Comparison of ENCODE assay signal across 8 cellular contexts in the genomic region with DNA sequence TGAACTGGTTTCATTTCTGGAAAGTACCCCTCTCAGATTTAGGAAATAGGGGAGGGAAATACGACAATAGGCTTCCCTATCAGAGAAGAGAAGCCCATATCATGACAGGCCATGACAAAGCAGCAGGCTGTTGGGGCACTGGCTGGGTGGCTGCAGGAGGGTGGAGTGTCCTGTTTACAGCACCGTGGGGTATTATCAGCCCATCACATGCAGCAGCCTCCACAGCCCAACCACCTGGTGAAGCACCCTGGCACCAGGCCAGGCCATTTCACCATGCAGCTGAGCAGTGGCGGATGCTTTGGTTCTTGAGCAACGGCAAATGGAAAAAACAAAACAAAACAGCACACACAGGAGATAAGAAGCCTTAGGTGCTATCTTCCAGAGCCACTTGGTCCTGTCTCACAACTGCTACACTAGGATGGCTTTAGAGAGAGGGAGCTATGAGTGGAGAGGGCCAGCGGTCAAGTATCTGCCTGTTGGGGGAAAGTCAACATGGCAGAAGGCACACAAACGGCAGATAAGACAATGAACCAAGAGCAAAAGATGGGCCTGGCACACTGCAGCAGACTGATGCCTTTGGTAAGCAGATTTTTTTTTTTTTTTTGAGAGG. TPM values are rescaled to one million over a fixed set of nuclear protein-coding genes. Genes with fewer than 3 reads are reported as not detected.
DNase-seq lines count a peak whose midpoint lies in the region; ATAC-seq and TF ChIP-seq lines count a peak whose summit lies in the region.

No MANE protein-coding gene starts in this region.

- H3K9me3 Mint-ChIP-seq in CD14-positive monocyte: no peaks in the 10 kb centered on the region
- no peaks in the 10 kb centered on the region for H3K9me3 Mint-ChIP-seq in GM23338
- H3K9me3 Mint-ChIP-seq in osteocyte (ENCODE audit: unreplicated experiment): no peaks in the 10 kb centered on the region

- no peak overlapping the region for H3K4me2 ChIP-seq in GM23338

- H3K4me3 ChIP-seq in GM23338 (no peak overlapping the region), urinary bladder (ENCODE audit: low read depth, low read length) (no peak overlapping the region)

- ATAC-seq in GM23338: no peak

- no peak for TF ChIP-seq CTCF in CD14-positive monocyte (IDR thresholded peaks at IDR 0.05)
- TF ChIP-seq CTCF in GM23338 (conservative IDR thresholded peaks at IDR 0.05; ENCODE audit: low read depth in 2 of 2): no peak
- no peak for TF ChIP-seq CTCF in osteocyte (IDR thresholded peaks at IDR 0.05)

- no peaks in the 10 kb centered on the region for H3K4me1 ChIP-seq in GM23338 (ENCODE audit: insufficient read depth)
- peaks cover 9% of the 10 kb centered on the region for H3K4me1 ChIP-seq in urinary bladder (ENCODE audit: insufficient read depth)

- H3K27me3 Mint-ChIP-seq in CD14-positive monocyte (ENCODE audit: low read depth in 3 of 3) (peaks cover 0 to 3% (median 2%) of the 10 kb centered on the region in 3 donors), GM23338 (ENCODE audit: insufficient read depth, low read depth, poor library complexity) (no peaks in the 10 kb centered on the region), osteocyte (ENCODE audit: unreplicated experiment) (peaks cover 12% of the 10 kb centered on the region)

- WGBS in urinary bladder: 37% methylated on average over 6 of the region's 6 CpGs

- H3K27ac Mint-ChIP-seq in CD14-positive monocyte (peak overlapping the region; percentile 98 to 100 (median 99)), GM23338 (peak overlapping the region; percentile 68), osteocyte (ENCODE audit: unreplicated experiment) (no peak overlapping the region)

- H3K4me1 Mint-ChIP-seq in CD14-positive monocyte (peaks cover 84% of the 10 kb centered on the region), GM23338 (no peaks in the 10 kb centered on the region; the same call in 2 of the 3 replicates), osteocyte (ENCODE audit: unreplicated experiment) (no peaks in the 10 kb centered on the region)

- peak; percentile 91 for DNase-seq in CD14-positive monocyte (ENCODE audit: low spot score)
- DNase-seq in GM23338 (ENCODE audit: low spot score): no peak
- peak; percentile 65 for DNase-seq in NCI-H2196 treated with DMSO at 0.1 percent for 48 hours (lab: John Stamatoyannopoulos, UW; ENCODE audit: unreplicated experiment)
- peak; percentile 59 to 74 for DNase-seq in activated CD4-positive, alpha-beta T cell treated with anti-CD3 and anti-CD28 coated beads, Interleukin-2, amount 50 U/mL, for 24 hours (ENCODE audit: low read depth in 1 of 2, low spot score in 1 of 2)
- peak; percentile 97 for DNase-seq in effector CD4-positive, alpha-beta T cell
- DNase-seq in pons (ENCODE audit: low spot score): peak; percentile 41
- no peak for DNase-seq in osteocyte (ENCODE audit: extremely low spot score, unreplicated experiment)

- no peaks in the 10 kb centered on the region; the same call in 1 of the 2 replicates for H3K9me2 ChIP-seq in GM23338 (ENCODE audit: insufficient read depth)

- no peaks in the 10 kb centered on the region for H3F3A ChIP-seq in GM23338 (replicated peaks; ENCODE audit: low read depth)

- peaks cover 91% of the 10 kb centered on the region for H3K79me2 ChIP-seq in GM23338 (replicated peaks; ENCODE audit: insufficient read depth)

- H3K36me3 Mint-ChIP-seq in CD14-positive monocyte (peaks cover 0 to 8% of the 10 kb centered on the region in 2 donors), GM23338 (ENCODE audit: low read depth) (0 out of 3 replicates have a peak, but pooled peaks cover 8% of the 10 kb centered on the region), osteocyte (ENCODE audit: unreplicated experiment) (no peaks in the 10 kb centered on the region)

- peaks cover 49% of the 10 kb centered on the region for H4K20me1 ChIP-seq in GM23338 (replicated peaks; ENCODE audit: insufficient read depth)

- peak overlapping the region; percentile 77 to 90 for H3K4me3 Mint-ChIP-seq in CD14-positive monocyte
- no peak overlapping the region for H3K4me3 Mint-ChIP-seq in GM23338
- no peak overlapping the region for H3K4me3 Mint-ChIP-seq in osteocyte (ENCODE audit: unreplicated experiment)

- H3K27ac ChIP-seq in GM23338 (ENCODE audit: low read depth): no peak overlapping the region
- peak overlapping the region; percentile 55 for H3K27ac ChIP-seq in urinary bladder (ENCODE audit: low read depth)

- intact Hi-C loops in CD14-positive monocyte (cut with micrococcal nuclease): loop anchor here in 1 of 2 donors (2.0 to 5.0 kb wide), 2 partner anchors 25 to 32 kb away; a partner anchor contains a TSS

- no peaks in the 10 kb centered on the region for H3K36me3 ChIP-seq in GM23338 (ENCODE audit: insufficient read depth)
- no peaks in the 10 kb centered on the region for H3K36me3 ChIP-seq in urinary bladder (ENCODE audit: insufficient read depth)

- no peak overlapping the region for H2AFZ ChIP-seq in GM23338

- H3K27me3 ChIP-seq in GM23338 (ENCODE audit: insufficient read depth): no peaks in the 10 kb centered on the region

TF ChIP-seq in GM23338, 12 proteins besides CTCF, POLR2A, EP300 and RAD21:
- TF ChIP-seq, protein P1, sequence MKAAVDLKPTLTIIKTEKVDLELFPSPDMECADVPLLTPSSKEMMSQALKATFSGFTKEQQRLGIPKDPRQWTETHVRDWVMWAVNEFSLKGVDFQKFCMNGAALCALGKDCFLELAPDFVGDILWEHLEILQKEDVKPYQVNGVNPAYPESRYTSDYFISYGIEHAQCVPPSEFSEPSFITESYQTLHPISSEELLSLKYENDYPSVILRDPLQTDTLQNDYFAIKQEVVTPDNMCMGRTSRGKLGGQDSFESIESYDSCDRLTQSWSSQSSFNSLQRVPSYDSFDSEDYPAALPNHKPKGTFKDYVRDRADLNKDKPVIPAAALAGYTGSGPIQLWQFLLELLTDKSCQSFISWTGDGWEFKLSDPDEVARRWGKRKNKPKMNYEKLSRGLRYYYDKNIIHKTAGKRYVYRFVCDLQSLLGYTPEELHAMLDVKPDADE (IDR thresholded peaks at IDR 0.05): no peak
- TF ChIP-seq CREB1 (CRISPR knock-in tag; IDR thresholded peaks at IDR 0.05; ENCODE audit: low read depth) (no peak), EZH2 (IDR thresholded peaks at IDR 0.05; ENCODE audit: low read depth, unreplicated experiment) (no peak), EZH2phosphoT487 (IDR thresholded peaks at IDR 0.05; ENCODE audit: unreplicated experiment) (no peak), JUNB (IDR thresholded peaks at IDR 0.05; ENCODE audit: unreplicated experiment) (no peak), ZNF114 (CRISPR knock-in tag; IDR thresholded peaks at IDR 0.05) (no peak), POLR2AphosphoS5 (IDR thresholded peaks at IDR 0.05; ENCODE audit: low read depth) (no peak), NANOG (IDR thresholded peaks at IDR 0.05; ENCODE audit: borderline replicate concordance) (no peak), ZNF331 (CRISPR knock-in tag; IDR thresholded peaks at IDR 0.05; ENCODE audit: low read depth) (no peak), STAT1 (IDR thresholded peaks at IDR 0.05; ENCODE audit: unreplicated experiment) (no peak)
- TF ChIP-seq, protein P2, sequence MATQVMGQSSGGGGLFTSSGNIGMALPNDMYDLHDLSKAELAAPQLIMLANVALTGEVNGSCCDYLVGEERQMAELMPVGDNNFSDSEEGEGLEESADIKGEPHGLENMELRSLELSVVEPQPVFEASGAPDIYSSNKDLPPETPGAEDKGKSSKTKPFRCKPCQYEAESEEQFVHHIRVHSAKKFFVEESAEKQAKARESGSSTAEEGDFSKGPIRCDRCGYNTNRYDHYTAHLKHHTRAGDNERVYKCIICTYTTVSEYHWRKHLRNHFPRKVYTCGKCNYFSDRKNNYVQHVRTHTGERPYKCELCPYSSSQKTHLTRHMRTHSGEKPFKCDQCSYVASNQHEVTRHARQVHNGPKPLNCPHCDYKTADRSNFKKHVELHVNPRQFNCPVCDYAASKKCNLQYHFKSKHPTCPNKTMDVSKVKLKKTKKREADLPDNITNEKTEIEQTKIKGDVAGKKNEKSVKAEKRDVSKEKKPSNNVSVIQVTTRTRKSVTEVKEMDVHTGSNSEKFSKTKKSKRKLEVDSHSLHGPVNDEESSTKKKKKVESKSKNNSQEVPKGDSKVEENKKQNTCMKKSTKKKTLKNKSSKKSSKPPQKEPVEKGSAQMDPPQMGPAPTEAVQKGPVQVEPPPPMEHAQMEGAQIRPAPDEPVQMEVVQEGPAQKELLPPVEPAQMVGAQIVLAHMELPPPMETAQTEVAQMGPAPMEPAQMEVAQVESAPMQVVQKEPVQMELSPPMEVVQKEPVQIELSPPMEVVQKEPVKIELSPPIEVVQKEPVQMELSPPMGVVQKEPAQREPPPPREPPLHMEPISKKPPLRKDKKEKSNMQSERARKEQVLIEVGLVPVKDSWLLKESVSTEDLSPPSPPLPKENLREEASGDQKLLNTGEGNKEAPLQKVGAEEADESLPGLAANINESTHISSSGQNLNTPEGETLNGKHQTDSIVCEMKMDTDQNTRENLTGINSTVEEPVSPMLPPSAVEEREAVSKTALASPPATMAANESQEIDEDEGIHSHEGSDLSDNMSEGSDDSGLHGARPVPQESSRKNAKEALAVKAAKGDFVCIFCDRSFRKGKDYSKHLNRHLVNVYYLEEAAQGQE (IDR thresholded peaks at IDR 0.05; ENCODE audit: unreplicated experiment): no peak

RNA-seq across cellular contexts. Expression of a gene that starts 24.2 kb away (rescaled TPM):
- polyA plus RNA-seq in CD14-positive monocyte (10 to 100 TPM; 11.8 to 17.9 TPM), GM23338 (2016; fragmentation: Nextera tagmentation; extraction: Ambion mirVana) (19.8 and 21.3 TPM in 2 replicates), urinary bladder (33.1 TPM)
- total RNA-seq in GM23338 (2014; rRNA removed; shearing (Covaris generic)): 21.4 and 46.4 TPM in 2 replicates
- total RNA-seq in urinary bladder (6.2 TPM), osteocyte (2.7 TPM in 2 replicates)

RNA-seq across cellular contexts. Expression of a gene that starts 32.0 kb away (rescaled TPM):
- polyA plus RNA-seq in CD14-positive monocyte: 10 to 100 TPM; 56.0 to 61.0 TPM
- 56.7 and 59.7 TPM in 2 replicates for total RNA-seq in GM23338 (2014; rRNA removed; shearing (Covaris generic))
- polyA plus RNA-seq in GM23338 (2016; fragmentation: Nextera tagmentation; extraction: Ambion mirVana): 54.8 and 58.9 TPM in 2 replicates
- 27.0 TPM for total RNA-seq in urinary bladder
- 33.1 TPM for polyA plus RNA-seq in urinary bladder
- 60.0 and 62.0 TPM in 2 replicates for total RNA-seq in osteocyte

RNA-seq across cellular contexts. Expression of a gene that starts 48.7 kb away (rescaled TPM):
- polyA plus RNA-seq in CD14-positive monocyte (10 to 100 TPM; 17.5 to 28.1 TPM), GM23338 (2016; fragmentation: Nextera tagmentation; extraction: Ambion mirVana) (30.5 and 31.0 TPM in 2 replicates), urinary bladder (32.3 TPM)
- 187 and 226 TPM in 2 replicates for total RNA-seq in GM23338 (2014; rRNA removed; shearing (Covaris generic))
- total RNA-seq in urinary bladder (58.7 TPM), osteocyte (50.5 and 58.0 TPM in 2 replicates)

Comparison
In these comparisons a context has a peak if more than half of its experiments do, and no peak if none do; other contexts are left out.
1. DNase-seq: peak in CD14-positive monocyte (single experiment), NCI-H2196 treated with DMSO at 0.1 percent for 48 hours (single experiment), activated CD4-positive, alpha-beta T cell treated with anti-CD3 and anti-CD28 coated beads, Interleukin-2, amount 50 U/mL, for 24 hours (2 of 2), effector CD4-positive, alpha-beta T cell (single experiment) and pons (single experiment); none in GM23338 (single experiment) and osteocyte (single experiment).
2. H3K4me3 Mint-ChIP-seq: peak in CD14-positive monocyte (2 of 2); none in GM23338 (single experiment) and osteocyte (single experiment).